Comparison of ENCODE assay signal across 2 cellular contexts in the genomic region with DNA sequence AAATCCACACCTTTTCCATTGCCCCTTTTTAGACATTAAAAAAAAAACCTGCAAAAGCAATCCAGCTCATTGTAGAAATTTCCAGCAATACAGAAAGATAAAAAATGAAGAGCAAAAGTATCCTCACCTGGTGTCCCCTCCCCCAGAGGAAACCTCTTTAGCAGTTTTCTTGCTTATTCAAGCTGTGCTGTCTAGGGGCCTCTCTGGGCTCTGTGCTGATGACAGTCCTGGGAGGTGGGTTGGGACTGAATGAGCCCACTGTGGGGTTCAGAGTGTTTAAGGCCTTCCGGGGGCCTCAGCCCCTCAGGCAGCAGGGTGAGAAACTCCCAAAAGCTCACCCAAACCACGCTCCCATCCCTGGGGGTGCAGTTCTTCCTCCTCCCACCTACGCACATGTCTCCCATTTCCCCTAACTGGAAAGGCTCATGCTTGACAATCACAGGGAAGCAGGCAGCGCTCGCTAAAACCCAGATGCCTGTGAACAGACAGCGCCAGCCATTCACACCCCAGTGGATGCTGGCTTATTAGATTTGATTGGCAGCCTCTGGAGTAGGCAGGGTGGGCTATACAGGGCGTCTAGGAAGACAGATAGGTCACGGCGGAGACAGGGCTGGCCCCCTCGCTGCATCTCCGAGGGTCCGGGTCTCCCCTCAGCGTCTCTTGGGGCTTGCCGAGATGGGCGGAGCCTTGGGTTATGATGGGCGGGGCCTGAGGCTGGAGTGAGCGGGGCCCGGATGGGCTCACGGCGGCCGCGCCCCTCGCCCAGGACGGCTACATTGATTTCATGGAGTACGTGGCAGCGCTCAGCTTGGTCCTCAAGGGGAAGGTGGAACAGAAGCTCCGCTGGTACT.
TF ChIP-seq lines count a peak whose summit lies in the region.

No MANE protein-coding gene starts in this region.

TF ChIP-seq in SK-N-SH treated with all-trans-retinoic acid at 6 μM for 48 hours, 23 proteins besides CTCF, POLR2A, EP300 and RAD21 (continued from another document):
- TF ChIP-seq, protein P1, sequence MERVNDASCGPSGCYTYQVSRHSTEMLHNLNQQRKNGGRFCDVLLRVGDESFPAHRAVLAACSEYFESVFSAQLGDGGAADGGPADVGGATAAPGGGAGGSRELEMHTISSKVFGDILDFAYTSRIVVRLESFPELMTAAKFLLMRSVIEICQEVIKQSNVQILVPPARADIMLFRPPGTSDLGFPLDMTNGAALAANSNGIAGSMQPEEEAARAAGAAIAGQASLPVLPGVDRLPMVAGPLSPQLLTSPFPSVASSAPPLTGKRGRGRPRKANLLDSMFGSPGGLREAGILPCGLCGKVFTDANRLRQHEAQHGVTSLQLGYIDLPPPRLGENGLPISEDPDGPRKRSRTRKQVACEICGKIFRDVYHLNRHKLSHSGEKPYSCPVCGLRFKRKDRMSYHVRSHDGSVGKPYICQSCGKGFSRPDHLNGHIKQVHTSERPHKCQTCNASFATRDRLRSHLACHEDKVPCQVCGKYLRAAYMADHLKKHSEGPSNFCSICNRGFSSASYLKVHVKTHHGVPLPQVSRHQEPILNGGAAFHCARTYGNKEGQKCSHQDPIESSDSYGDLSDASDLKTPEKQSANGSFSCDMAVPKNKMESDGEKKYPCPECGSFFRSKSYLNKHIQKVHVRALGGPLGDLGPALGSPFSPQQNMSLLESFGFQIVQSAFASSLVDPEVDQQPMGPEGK (CRISPR knock-in tag; IDR thresholded peaks at IDR 0.05; ENCODE audit: borderline replicate concordance) = no peak

TF ChIP-seq in neural cell, 6 proteins besides CTCF, POLR2A, EP300 and RAD21 (continued from another document):
- TF ChIP-seq EZH2 (IDR thresholded peaks at IDR 0.05; ENCODE audit: borderline replicate concordance, insufficient read depth, low read length, poor library complexity, severe bottlenecking) = no peak
